1 cellular context compared by ENCODE assay signal in genomic region chr11:62855571-62856332, GRCh38.
TF ChIP-seq lines count a peak whose summit lies in the region.

No MANE protein-coding gene starts in this region.

TF ChIP-seq in HepG2, 621 proteins besides CTCF, POLR2A, EP300 and RAD21 (continued from another document and continues in another):
- peak; percentile 69; the same call in 1 of the 2 replicates for TF ChIP-seq SOX13 (IDR thresholded peaks at IDR 0.05)
- TF ChIP-seq SOX13 (CRISPR knock-in tag; conservative IDR thresholded peaks at IDR 0.05 in 1 of 2, IDR thresholded peaks at IDR 0.05 in 1 of 2) = peak in 1 of 2 experiments; percentile 33; a peak in 1 of 4 replicates
- TF ChIP-seq ZMYM2 (CRISPR knock-in tag; IDR thresholded peaks at IDR 0.05) = peak; percentile 40; the same call in 1 of the 2 replicates
- peak; percentile 82 for TF ChIP-seq TGIF2 (CRISPR knock-in tag; IDR thresholded peaks at IDR 0.05)
- peak; percentile 94 for TF ChIP-seq IKZF5 (CRISPR knock-in tag; IDR thresholded peaks at IDR 0.05)
- no peak; the same call in 1 of the 2 replicates for TF ChIP-seq JDP2 (CRISPR knock-in tag; IDR thresholded peaks at IDR 0.05; ENCODE audit: borderline replicate concordance)
- 0 out of 2 replicates have a peak, but pooled peaks have one; percentile 19 for TF ChIP-seq ZNF281 (CRISPR knock-in tag; IDR thresholded peaks at IDR 0.05; ENCODE audit: borderline replicate concordance)
- peak; percentile 87 for TF ChIP-seq MED1 (CRISPR knock-in tag; IDR thresholded peaks at IDR 0.05)
- peak; percentile 84 for TF ChIP-seq YY1 (IDR thresholded peaks at IDR 0.05; ENCODE audit: insufficient read depth, insufficient replicate concordance, low read depth, low read length)
- no peak for TF ChIP-seq U2AF1 (optimal IDR thresholded peaks at IDR 0.05; ENCODE audit: low read depth, low read length)
- TF ChIP-seq ZNF468 (CRISPR knock-in tag; IDR thresholded peaks at IDR 0.05) = peak; percentile 93
- TF ChIP-seq HOXD1 (CRISPR knock-in tag; IDR thresholded peaks at IDR 0.05) = peak; percentile 89
- TF ChIP-seq PHF21A (CRISPR knock-in tag; IDR thresholded peaks at IDR 0.05) = peak; percentile 61; the same call in 1 of the 2 replicates
- TF ChIP-seq SRY (CRISPR knock-in tag; IDR thresholded peaks at IDR 0.05) = peak; percentile 97
- TF ChIP-seq ZBTB20 (CRISPR knock-in tag; IDR thresholded peaks at IDR 0.05; ENCODE audit: borderline replicate concordance, low read depth) = peak; percentile 67; the same call in 1 of the 2 replicates
- 0 out of 2 replicates have a peak, but pooled peaks have one; percentile 93 for TF ChIP-seq IRF9 (CRISPR knock-in tag; IDR thresholded peaks at IDR 0.05; ENCODE audit: borderline replicate concordance)
- peak; percentile 94; the same call in 1 of the 2 replicates for TF ChIP-seq SMYD3 (CRISPR knock-in tag; IDR thresholded peaks at IDR 0.05)
- peak; percentile 81 for TF ChIP-seq ZNF691 (CRISPR knock-in tag; IDR thresholded peaks at IDR 0.05; ENCODE audit: borderline replicate concordance, low read depth)
- peak; percentile 67 for TF ChIP-seq ATF3 (CRISPR knock-in tag; IDR thresholded peaks at IDR 0.05)
- TF ChIP-seq KLF6 (CRISPR knock-in tag; IDR thresholded peaks at IDR 0.05) = peak; percentile 98
- TF ChIP-seq RCOR2 (CRISPR knock-in tag; IDR thresholded peaks at IDR 0.05) = no peak
- peak; percentile 75; the same call in 1 of the 2 replicates for TF ChIP-seq BATF2 (CRISPR knock-in tag; IDR thresholded peaks at IDR 0.05)
- TF ChIP-seq ZMAT3 (CRISPR knock-in tag; conservative IDR thresholded peaks at IDR 0.05) = peak; percentile 99
- peak; percentile 75; the same call in 1 of the 2 replicates for TF ChIP-seq GMEB2 (CRISPR knock-in tag; IDR thresholded peaks at IDR 0.05; ENCODE audit: low read depth)
- TF ChIP-seq ZNF773 (CRISPR knock-in tag; IDR thresholded peaks at IDR 0.05; ENCODE audit: borderline replicate concordance) = peak; percentile 79; the same call in 1 of the 2 replicates
- peak; percentile 90 for TF ChIP-seq ZSCAN29 (CRISPR knock-in tag; conservative IDR thresholded peaks at IDR 0.05)
- 0 out of 2 replicates have a peak, but pooled peaks have one; percentile 61 for TF ChIP-seq ZFYVE20 (CRISPR knock-in tag; IDR thresholded peaks at IDR 0.05; ENCODE audit: borderline replicate concordance, low read depth)
- peak; percentile 90 for TF ChIP-seq MXD1 (CRISPR knock-in tag; IDR thresholded peaks at IDR 0.05)
- TF ChIP-seq NR2F2 (IDR thresholded peaks at IDR 0.05; ENCODE audit: borderline replicate concordance, low read depth) = peak; percentile 45; the same call in 1 of the 2 replicates
- 0 out of 2 replicates have a peak, but pooled peaks have one; percentile 11 for TF ChIP-seq SRF (IDR thresholded peaks at IDR 0.05; ENCODE audit: low read depth, low read length)
- TF ChIP-seq TIGD3 (CRISPR knock-in tag; IDR thresholded peaks at IDR 0.05; ENCODE audit: borderline replicate concordance) = 0 out of 2 replicates have a peak, but pooled peaks have one; percentile 57
- no peak for TF ChIP-seq ZNF597 (CRISPR knock-in tag; IDR thresholded peaks at IDR 0.05)
- TF ChIP-seq ZNF740 (CRISPR knock-in tag; IDR thresholded peaks at IDR 0.05) = peak; percentile 79; the same call in 1 of the 2 replicates
- peak; percentile 94 for TF ChIP-seq RFXAP (CRISPR knock-in tag; IDR thresholded peaks at IDR 0.05; ENCODE audit: borderline replicate concordance)
- peak; percentile 84 for TF ChIP-seq TEAD3 (CRISPR knock-in tag; optimal IDR thresholded peaks at IDR 0.05; ENCODE audit: borderline replicate concordance)
- no peak; the same call in 1 of the 2 replicates for TF ChIP-seq NFRKB (IDR thresholded peaks at IDR 0.05)
- peak; percentile 67; the same call in 1 of the 2 replicates for TF ChIP-seq ZBTB7A (CRISPR knock-in tag; IDR thresholded peaks at IDR 0.05)
- TF ChIP-seq HMGA1 (CRISPR knock-in tag; conservative IDR thresholded peaks at IDR 0.05) = no peak
- peak; percentile 100 for TF ChIP-seq POLR2G (IDR thresholded peaks at IDR 0.05; ENCODE audit: low read depth, low read length)
- TF ChIP-seq ZNF883 (CRISPR knock-in tag; IDR thresholded peaks at IDR 0.05; ENCODE audit: not compliant biosample characterization) = peak; percentile 97
- TF ChIP-seq ATF5 (CRISPR knock-in tag; IDR thresholded peaks at IDR 0.05; ENCODE audit: low read depth) = 0 out of 2 replicates have a peak, but pooled peaks have one; percentile 53
- TF ChIP-seq ZNF83 (CRISPR knock-in tag; IDR thresholded peaks at IDR 0.05; ENCODE audit: borderline replicate concordance) = no peak
- peak; percentile 100 for TF ChIP-seq POLR2AphosphoS5 (IDR thresholded peaks at IDR 0.05; ENCODE audit: low read depth, low read length)
- no peak for TF ChIP-seq RAD51 (IDR thresholded peaks at IDR 0.05; ENCODE audit: borderline replicate concordance)
- TF ChIP-seq PRDM10 (CRISPR knock-in tag; IDR thresholded peaks at IDR 0.05; ENCODE audit: low read depth) = no peak; the same call in 1 of the 2 replicates
- no peak; the same call in 1 of the 2 replicates for TF ChIP-seq TBX3 (IDR thresholded peaks at IDR 0.05; ENCODE audit: borderline replicate concordance)
